In the genomic region with DNA sequence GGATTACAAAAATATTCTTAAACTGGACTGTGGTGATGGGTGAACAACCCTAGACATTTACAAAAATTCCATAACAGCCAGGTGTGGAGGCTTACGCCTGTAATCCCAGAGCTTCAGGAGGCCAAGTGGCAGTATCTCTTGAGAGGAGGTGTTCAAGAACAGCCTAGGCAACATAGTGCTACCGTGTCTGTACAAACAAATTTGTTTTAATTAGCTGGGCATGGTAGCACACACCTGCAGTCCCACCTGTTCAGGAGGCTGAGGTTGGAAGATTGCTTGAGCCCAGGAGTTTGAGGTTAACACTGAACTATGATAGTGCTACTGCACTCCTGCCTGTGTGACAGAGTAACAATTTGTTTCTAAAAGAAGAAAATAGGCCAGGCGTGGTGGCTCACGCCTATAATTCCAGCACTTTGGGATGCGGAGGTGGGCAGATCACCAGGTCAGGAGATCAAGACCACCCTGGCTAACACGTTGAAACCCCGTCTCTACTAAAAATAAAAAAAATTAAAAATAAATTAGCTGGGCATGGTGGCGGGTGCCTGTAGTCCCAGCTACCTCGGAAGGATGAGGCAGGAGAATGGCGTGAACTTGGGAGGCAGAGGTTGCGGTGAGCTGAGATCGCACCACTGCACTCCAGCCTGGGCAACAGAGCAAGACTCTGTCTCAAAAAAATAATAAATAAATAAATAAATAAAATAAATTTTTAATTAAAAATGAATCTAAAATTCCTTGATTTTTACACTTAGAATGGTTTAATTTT, we compare ENCODE assay signal across 13 cellular contexts.
"Had no signal": no experiment of that assay in that cellular context is flagged by ENCODE, and none has a peak within 500 bp of the region (broad histone marks: within the 10 kb centered on the region; RNA-seq: fewer than 3 reads in every experiment).

No MANE protein-coding gene starts in this region.

- ATAC-seq: activated naive CD8-positive, alpha-beta T cell treated with anti-CD3 and anti-CD28 coated beads, Interleukin-2, amount 50 U/mL, for 24 hours; natural killer cell; stimulated activated effector memory CD8-positive, alpha-beta T cell treated with anti-CD3 and anti-CD28 coated beads, Interleukin-12 subunit alpha, Interleukin-12 subunit beta, amount 100 ng/mL, for 72 hours had no signal

- H3K36me3 ChIP-seq: ascending aorta, breast epithelium had no signal

- H3K27ac ChIP-seq: ascending aorta, breast epithelium, epithelial cell of prostate had no signal

- H3K9me3 ChIP-seq: ascending aorta, breast epithelium had no signal

- DNase-seq: activated CD4-positive, alpha-beta T cell treated with anti-CD3 and anti-CD28 coated beads, Interleukin-2, amount 10 ng/mL, durations not matched to agents 24 days and 14 days; activated CD4-positive, CD25-positive, alpha-beta regulatory T cell; activated naive CD8-positive, alpha-beta T cell treated with anti-CD3 and anti-CD28 coated beads, Interleukin-2, amount 50 U/mL, for 24 hours; foreskin melanocyte; head of caudate nucleus; immature natural killer cell; natural killer cell; retina had no signal

- H3K4me3 ChIP-seq: ascending aorta, breast epithelium, lung had no signal

- H3K27me3 ChIP-seq: ascending aorta, breast epithelium had no signal
